Comparison of ENCODE assay signal across 9 cellular contexts in the genomic region with DNA sequence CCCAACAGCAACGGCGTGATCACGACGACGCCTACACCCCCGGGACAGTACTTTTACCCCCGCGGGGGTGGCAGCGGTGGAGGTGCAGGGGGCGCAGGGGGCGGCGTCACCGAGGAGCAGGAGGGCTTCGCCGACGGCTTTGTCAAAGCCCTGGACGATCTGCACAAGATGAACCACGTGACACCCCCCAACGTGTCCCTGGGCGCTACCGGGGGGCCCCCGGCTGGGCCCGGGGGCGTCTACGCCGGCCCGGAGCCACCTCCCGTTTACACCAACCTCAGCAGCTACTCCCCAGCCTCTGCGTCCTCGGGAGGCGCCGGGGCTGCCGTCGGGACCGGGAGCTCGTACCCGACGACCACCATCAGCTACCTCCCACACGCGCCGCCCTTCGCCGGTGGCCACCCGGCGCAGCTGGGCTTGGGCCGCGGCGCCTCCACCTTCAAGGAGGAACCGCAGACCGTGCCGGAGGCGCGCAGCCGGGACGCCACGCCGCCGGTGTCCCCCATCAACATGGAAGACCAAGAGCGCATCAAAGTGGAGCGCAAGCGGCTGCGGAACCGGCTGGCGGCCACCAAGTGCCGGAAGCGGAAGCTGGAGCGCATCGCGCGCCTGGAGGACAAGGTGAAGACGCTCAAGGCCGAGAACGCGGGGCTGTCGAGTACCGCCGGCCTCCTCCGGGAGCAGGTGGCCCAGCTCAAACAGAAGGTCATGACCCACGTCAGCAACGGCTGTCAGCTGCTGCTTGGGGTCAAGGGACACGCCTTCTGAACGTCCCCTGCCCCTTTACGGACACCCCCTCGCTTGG. TPM values are rescaled to one million over a fixed set of nuclear protein-coding genes. Genes with fewer than 3 reads are reported as not detected.
DNase-seq lines count a peak whose midpoint lies in the region; TF ChIP-seq lines count a peak whose summit lies in the region.
"Had no signal": no experiment of that assay in that cellular context is flagged by ENCODE, and none has a peak within 500 bp of the region (broad histone marks: within the 10 kb centered on the region; RNA-seq: fewer than 3 reads in every experiment).

No MANE protein-coding gene starts in this region.

- H3K4me3 ChIP-seq in osteoblast (ENCODE audit: insufficient read depth, low read length): peak overlapping the region; percentile 98
- H3K4me3 ChIP-seq in vagina: peak overlapping the region; percentile 85 to 96

- H3K9me3 Mint-ChIP-seq in glutamatergic neuron (ENCODE audit: unreplicated experiment): peaks cover 16% of the 10 kb centered on the region

- no peak for TF ChIP-seq CTCF in glutamatergic neuron (IDR thresholded peaks at IDR 0.05; ENCODE audit: partially characterized antibody, unreplicated experiment)
- no peak for TF ChIP-seq CTCF in osteoblast (IDR thresholded peaks at IDR 0.05; ENCODE audit: extremely low read depth, low read depth, low read length)
- TF ChIP-seq CTCF in vagina (IDR thresholded peaks at IDR 0.05): no peak

- peak in 1 of 2 donors; percentile 2 for TF ChIP-seq POLR2A in vagina (IDR thresholded peaks at IDR 0.05)

- peak overlapping the region; percentile 88 for H3K4me2 ChIP-seq in osteoblast (ENCODE audit: insufficient read depth, low read length)

- peaks cover 21% of the 10 kb centered on the region for H3K79me2 ChIP-seq in osteoblast (ENCODE audit: insufficient read depth, low read length)

- H4K20me1 ChIP-seq in osteoblast (ENCODE audit: insufficient read depth, low read length): peaks cover 12% of the 10 kb centered on the region

- H3K36me3 Mint-ChIP-seq in glutamatergic neuron (ENCODE audit: unreplicated experiment): no peaks in the 10 kb centered on the region

- peaks cover 11% of the 10 kb centered on the region for H3K27me3 Mint-ChIP-seq in glutamatergic neuron (ENCODE audit: unreplicated experiment)

- H3K4me3 Mint-ChIP-seq in glutamatergic neuron (ENCODE audit: unreplicated experiment): peak overlapping the region; percentile 91

- peaks cover 30% of the 10 kb centered on the region for H3K4me1 ChIP-seq in osteoblast (ENCODE audit: insufficient read depth, low read length)
- peaks cover 42% of the 10 kb centered on the region for H3K4me1 ChIP-seq in vagina

- H3K27ac ChIP-seq in osteoblast (ENCODE audit: low read depth, low read length): peak overlapping the region; percentile 92
- peak overlapping the region; percentile 97 for H3K27ac ChIP-seq in vagina

- intact Hi-C loops in vagina (cut with DNase I): no loop called here

- DNase-seq in CD1c-positive myeloid dendritic cell (ENCODE audit: extremely low spot score) (peak; percentile 83), HUDEP-2 (lab: John Stamatoyannopoulos, UW; ENCODE audit: unreplicated experiment in 76 of 76) (peak in 63 of 76 experiments; percentile 19 to 76 (median 60)), RPMI8226 (peak; percentile 93), glutamatergic neuron (peak; percentile 88), osteoblast (ENCODE audit: insufficient read length, low spot score, missing footprints) (peak; percentile 91), vagina (ENCODE audit: extremely low spot score in 2 of 2) (peak in 1 of 2 donors; percentile 88), pons (ENCODE audit: low spot score) (no peak)
- DNase-seq in activated naive CD4-positive, alpha-beta T cell (lab: John Stamatoyannopoulos, UW): peak; percentile 37 to 71 (median 56)

- peaks cover 28% of the 10 kb centered on the region for H3K4me1 Mint-ChIP-seq in glutamatergic neuron (ENCODE audit: low read depth, unreplicated experiment)

- no peak overlapping the region for H2AFZ ChIP-seq in osteoblast (ENCODE audit: low read length)

- peak overlapping the region; percentile 95 for H3K27ac Mint-ChIP-seq in glutamatergic neuron (ENCODE audit: unreplicated experiment)

- H3K27me3 ChIP-seq in osteoblast (ENCODE audit: insufficient read depth, low read length): no peaks in the 10 kb centered on the region
- no peaks in the 10 kb centered on the region for H3K27me3 ChIP-seq in vagina

- H3K9me3 ChIP-seq in osteoblast (ENCODE audit: low read depth, low read length) (no peaks in the 10 kb centered on the region), vagina (no peaks in the 10 kb centered on the region)

- no peaks in the 10 kb centered on the region for H3K36me3 ChIP-seq in osteoblast (ENCODE audit: insufficient read depth, low read length)
- no peaks in the 10 kb centered on the region for H3K36me3 ChIP-seq in vagina

RNA-seq across cellular contexts. Expression of a gene that starts 1.0 kb away (rescaled TPM):
- 24.9 TPM for total RNA-seq in glutamatergic neuron (ENCODE audit: unreplicated experiment)
- total RNA-seq in osteoblast: 85.5 and 93.0 TPM in 2 replicates
- total RNA-seq in vagina: 1,161 TPM

RNA-seq across cellular contexts. Expression of a gene that starts 9.3 kb away (rescaled TPM):
- total RNA-seq in glutamatergic neuron (ENCODE audit: unreplicated experiment) (671 TPM), osteoblast (155 and 156 TPM in 2 replicates), vagina (190 TPM)

RNA-seq across cellular contexts. Expression of a gene that starts 9.6 kb away (rescaled TPM):
- total RNA-seq in glutamatergic neuron (ENCODE audit: unreplicated experiment): 14.4 TPM
- 0.29 TPM in 1 of 2 replicates, not detected in the other for total RNA-seq in osteoblast
- total RNA-seq in vagina: not detected
- total RNA-seq: NCI-H460 had no signal

RNA-seq across cellular contexts. Expression of a gene that starts 14.1 kb away (rescaled TPM):
- total RNA-seq in glutamatergic neuron (ENCODE audit: unreplicated experiment) (16.7 TPM), osteoblast (7.6 and 8.3 TPM in 2 replicates), vagina (10.8 TPM)

RNA-seq across cellular contexts. Expression of a gene that starts 16.9 kb away (rescaled TPM):
- 40.1 TPM for total RNA-seq in glutamatergic neuron (ENCODE audit: unreplicated experiment)
- total RNA-seq in osteoblast: 16.8 and 21.7 TPM in 2 replicates
- total RNA-seq in vagina: 65.6 TPM

Comparison
In these comparisons a context has a peak if more than half of its experiments do, and no peak if none do; other contexts are left out.
1. RNA of a gene that starts 1.0 kb away (total RNA-seq): 1,161 TPM in vagina (single experiment); 85.5 to 93.0 TPM in osteoblast and 24.9 TPM in glutamatergic neuron (single experiment); every median in the first group is over 10 times any median in the second.
2. RNA of a gene that starts 9.6 kb away (total RNA-seq): 14.4 TPM in glutamatergic neuron (single experiment); not detected in vagina (single experiment) and 0.29 TPM in osteoblast; every median in the first group is over 10 times any median in the second.